In the genomic region with DNA sequence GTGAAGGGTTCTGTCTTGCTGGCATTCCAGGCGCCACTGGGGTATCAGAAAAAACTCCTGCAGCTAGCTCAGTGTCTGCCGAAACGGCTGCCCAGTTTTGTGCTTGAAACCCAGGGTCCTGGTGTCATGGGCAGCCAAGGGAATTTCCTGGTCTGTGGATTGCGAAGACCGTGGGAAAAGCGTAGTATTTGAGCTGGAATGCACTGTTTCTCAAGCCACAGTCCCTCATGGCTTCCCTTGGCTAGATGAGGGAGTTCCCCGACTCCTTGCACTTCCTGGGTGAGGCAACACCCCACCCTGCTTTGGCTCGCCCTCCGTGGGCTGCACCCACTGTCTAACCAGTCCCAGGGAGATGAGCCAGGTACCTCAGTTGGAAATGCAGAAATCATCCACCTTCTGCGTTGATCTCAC, we compare ENCODE assay signal across 8 cellular contexts. TPM values are rescaled to one million over a fixed set of nuclear protein-coding genes. Genes with fewer than 3 reads are reported as not detected.
DNase-seq lines count a peak whose midpoint lies in the region; ATAC-seq and TF ChIP-seq lines count a peak whose summit lies in the region.

No MANE protein-coding gene starts in this region.

- no peak overlapping the region for H3K4me3 Mint-ChIP-seq in stimulated activated naive CD8-positive, alpha-beta T cell treated with anti-CD3 and anti-CD28 coated beads, Interleukin-15, Interleukin-2, amounts not matched to agents 100 ng/mL and 50 ng/mL, for 24 hours
- H3K4me3 Mint-ChIP-seq in MCF 10A (ENCODE audit: unreplicated experiment) = no peak overlapping the region
- H3K4me3 Mint-ChIP-seq in memory B cell = peak overlapping the region; percentile 65

- no peak for ATAC-seq in stimulated activated naive CD8-positive, alpha-beta T cell treated with anti-CD3 and anti-CD28 coated beads, Interleukin-15, Interleukin-2, amounts not matched to agents 100 U/mL and 50 U/mL, for 24 hours
- ATAC-seq in memory B cell (ENCODE audit: low read depth) = no peak
- ATAC-seq in upper lobe of right lung = peak; percentile 26
- no peak for ATAC-seq in GM21825 (IDR thresholded peaks at IDR 0.05; ENCODE audit: unreplicated experiment)

- POLR2A ChIA-PET in MCF 10A (lab: Yijun Ruan, JAX) = interaction anchor here (0.5 kb wide), 1 partner anchor 13 kb away, joined by 3 read pairs; no protein-coding TSS in a partner anchor

- no peaks in the 10 kb centered on the region for H3K27me3 Mint-ChIP-seq in stimulated activated naive CD8-positive, alpha-beta T cell treated with anti-CD3 and anti-CD28 coated beads, Interleukin-15, Interleukin-2, amounts not matched to agents 100 ng/mL and 50 ng/mL, for 24 hours
- H3K27me3 Mint-ChIP-seq in MCF 10A (ENCODE audit: insufficient read depth, unreplicated experiment) (no peaks in the 10 kb centered on the region), memory B cell (no peaks in the 10 kb centered on the region)

- intact Hi-C loops in MCF 10A (cut with micrococcal nuclease) (no loop called here), upper lobe of right lung (cut with DNase I) (loop anchor here (10.0 kb wide), 1 partner anchor 158 kb away; no protein-coding TSS in a partner anchor)

- no peak for DNase-seq in stimulated activated naive CD8-positive, alpha-beta T cell treated with anti-CD3 and anti-CD28 coated beads, Interleukin-15, Interleukin-2, amounts not matched to agents 100 U/mL and 50 U/mL, for 24 hours
- DNase-seq in MCF 10A (ENCODE audit: unreplicated experiment) (peak; percentile 61), memory B cell (ENCODE audit: low spot score in 2 of 2) (no peak), upper lobe of right lung (peak; percentile 66), NCI-H1105 (lab: John Stamatoyannopoulos, UW) (no peak), NCI-H128 (lab: John Stamatoyannopoulos, UW; ENCODE audit: unreplicated experiment) (no peak)

- CTCF ChIA-PET in MCF 10A (lab: Yijun Ruan, JAX) = interaction anchor here (0.6 kb wide), 1 partner anchor 159 kb away, joined by 5 read pairs; no protein-coding TSS in a partner anchor

- H3K27ac ChIP-seq in upper lobe of right lung = no peak overlapping the region

- no peaks in the 10 kb centered on the region for H3K9me3 Mint-ChIP-seq in stimulated activated naive CD8-positive, alpha-beta T cell treated with anti-CD3 and anti-CD28 coated beads, Interleukin-15, Interleukin-2, amounts not matched to agents 100 ng/mL and 50 ng/mL, for 24 hours
- H3K9me3 Mint-ChIP-seq in MCF 10A (ENCODE audit: unreplicated experiment) (no peaks in the 10 kb centered on the region), memory B cell (peaks cover 3% of the 10 kb centered on the region)

- H3K4me1 Mint-ChIP-seq in stimulated activated naive CD8-positive, alpha-beta T cell treated with anti-CD3 and anti-CD28 coated beads, Interleukin-15, Interleukin-2, amounts not matched to agents 100 ng/mL and 50 ng/mL, for 24 hours (ENCODE audit: low read depth) = peaks cover 55% of the 10 kb centered on the region
- peaks cover 7% of the 10 kb centered on the region for H3K4me1 Mint-ChIP-seq in MCF 10A (ENCODE audit: insufficient read depth, unreplicated experiment)
- peaks cover 42% of the 10 kb centered on the region for H3K4me1 Mint-ChIP-seq in memory B cell

- H3K9me3 ChIP-seq in upper lobe of right lung = no peaks in the 10 kb centered on the region

- peaks cover 62% of the 10 kb centered on the region for H3K36me3 ChIP-seq in upper lobe of right lung

- no peaks in the 10 kb centered on the region for H3K27me3 ChIP-seq in upper lobe of right lung

- H3K4me3 ChIP-seq in upper lobe of right lung = no peak overlapping the region

- BruUV-seq in MCF 10A (replicated peaks; lab: Mats Ljungman, UMichigan) = no TSS peak

- H3K27ac Mint-ChIP-seq in stimulated activated naive CD8-positive, alpha-beta T cell treated with anti-CD3 and anti-CD28 coated beads, Interleukin-15, Interleukin-2, amounts not matched to agents 100 ng/mL and 50 ng/mL, for 24 hours = peak overlapping the region; percentile 81
- H3K27ac Mint-ChIP-seq in MCF 10A (ENCODE audit: low read depth, unreplicated experiment) = peak overlapping the region; percentile 75
- peak overlapping the region; percentile 99 for H3K27ac Mint-ChIP-seq in memory B cell

- H3K4me1 ChIP-seq in upper lobe of right lung = peaks cover 18% of the 10 kb centered on the region

- TF ChIP-seq CTCF in MCF 10A (IDR thresholded peaks at IDR 0.05; ENCODE audit: unreplicated experiment) = no peak
- no peak for TF ChIP-seq CTCF in upper lobe of right lung (IDR thresholded peaks at IDR 0.05)

- peaks cover 68% of the 10 kb centered on the region for H3K36me3 Mint-ChIP-seq in stimulated activated naive CD8-positive, alpha-beta T cell treated with anti-CD3 and anti-CD28 coated beads, Interleukin-15, Interleukin-2, amounts not matched to agents 100 ng/mL and 50 ng/mL, for 24 hours (ENCODE audit: low read depth)
- peaks cover 36% of the 10 kb centered on the region for H3K36me3 Mint-ChIP-seq in MCF 10A (ENCODE audit: insufficient read depth, unreplicated experiment)
- H3K36me3 Mint-ChIP-seq in memory B cell = peaks cover 42% of the 10 kb centered on the region

RNA-seq across cellular contexts. Expression of a gene that starts 40.1 kb away (rescaled TPM):
- total RNA-seq in MCF 10A (2022) = 44.0 and 65.6 TPM in 2 replicates
- 21.4 TPM for total RNA-seq in upper lobe of right lung

RNA-seq across cellular contexts. Expression of a gene that starts 40.2 kb away (rescaled TPM):
- total RNA-seq in MCF 10A (2022) (4.5 and 5.9 TPM in 2 replicates), upper lobe of right lung (8.0 TPM)

Comparison
In these comparisons a context has a peak if more than half of its experiments do, and no peak if none do; other contexts are left out.
1. DNase-seq: peak in MCF 10A (single experiment) and upper lobe of right lung (single experiment); none in stimulated activated naive CD8-positive, alpha-beta T cell treated with anti-CD3 and anti-CD28 coated beads, Interleukin-15, Interleukin-2, amounts not matched to agents 100 U/mL and 50 U/mL, for 24 hours (single experiment), memory B cell (0 of 2), NCI-H1105 (single experiment) and NCI-H128 (single experiment).
2. Peak in every context shown above with its lines, with median percentiles within 50 percentile points of each other: H3K27ac Mint-ChIP-seq.